Comparison of ENCODE assay signal across 8 cellular contexts in genomic region chr15:64775551-64776401, GRCh38. TPM values are rescaled to one million over a fixed set of nuclear protein-coding genes. Genes with fewer than 3 reads are reported as not detected.
DNase-seq lines count a peak whose midpoint lies in the region; TF ChIP-seq lines count a peak whose summit lies in the region.

Gene RBPMS2 (minus strand): TSS chr15:64775589. CDS start chr15:64775319, 270 bp downstream.

- H3K9me2 ChIP-seq in SK-N-SH: no peaks in the 10 kb centered on the region

- H3K36me3 ChIP-seq in SK-N-SH (replicated peaks in 1 of 2; ENCODE audit: control insufficient read depth in 1 of 2, insufficient read depth in 2 of 2, low read length in 1 of 2): no peaks in the 10 kb centered on the region

- H3K9me3 Mint-ChIP-seq in osteocyte (ENCODE audit: unreplicated experiment): no peaks in the 10 kb centered on the region

- H3K4me1 ChIP-seq in SK-N-SH (ENCODE audit: control insufficient read depth in 1 of 2, insufficient read depth in 2 of 2, low read depth in 1 of 2, low read length in 1 of 2): peaks cover 4 to 10% of the 10 kb centered on the region in 2 experiments; a peak in 1 of 4 replicates

- peak within 1 kb of the TSS; percentile 81 for H3K9ac ChIP-seq in SK-N-SH

- POLR2A ChIA-PET in SK-N-SH (lab: Yijun Ruan, JAX): no interaction called here

- H3K36me3 Mint-ChIP-seq in osteocyte (ENCODE audit: unreplicated experiment): no peaks in the 10 kb centered on the region

- in situ Hi-C loops in GM13976 (cut with MboI; ENCODE audit: low sequenced_read_pairs, unreplicated experiment): no loop called here

- H3K27me3 ChIP-seq in SK-N-SH (ENCODE audit: insufficient read depth): no peaks in the 10 kb centered on the region

- peaks cover 3% of the 10 kb centered on the region for H3K4me1 Mint-ChIP-seq in osteocyte (ENCODE audit: unreplicated experiment)

- no peak for TF ChIP-seq EP300 in SK-N-SH (IDR thresholded peaks at IDR 0.05; ENCODE audit: borderline replicate concordance in 1 of 2, low read depth in 1 of 2, low read length in 1 of 2)

- no peaks in the 10 kb centered on the region for H3K27me3 Mint-ChIP-seq in osteocyte (ENCODE audit: unreplicated experiment)

- no peak for TF ChIP-seq RAD21 in SK-N-SH (IDR thresholded peaks at IDR 0.05; ENCODE audit: low read length)

- H3F3A ChIP-seq in SK-N-SH (replicated peaks; ENCODE audit: insufficient read depth): no peaks in the 10 kb centered on the region

- 12% methylated on average over 13 of the region's 90 CpGs for WGBS in SK-N-SH (ENCODE audit: low lambda C conversion rate)

- H3K27ac ChIP-seq in SK-N-SH (ENCODE audit: low read depth in 2 of 2, low read length in 1 of 2): peak within 1 kb of the TSS; percentile 18 to 56; a peak in 1 of 4 replicates

- TF ChIP-seq CTCF in GM13976 (IDR thresholded peaks at IDR 0.05; ENCODE audit: borderline replicate concordance, control extremely low read depth, extremely low read depth, insufficient read depth, missing control alignments) (no peak), SK-N-SH (IDR thresholded peaks at IDR 0.05) (no peak), fibroblast of villous mesenchyme (IDR thresholded peaks at IDR 0.05; ENCODE audit: insufficient read depth, low read depth, low read length) (no peak), osteocyte (IDR thresholded peaks at IDR 0.05) (no peak)

- CTCF ChIA-PET in SK-N-SH (lab: Yijun Ruan, JAX): interaction anchor here (2.5 kb wide), 1 partner anchor 34 kb away, joined by 13 read pairs; no protein-coding TSS in a partner anchor

- peak; percentile 73 for DNase-seq in GM13976 (ENCODE audit: low spot score)
- peak; percentile 90 for DNase-seq in SK-N-SH
- DNase-seq in fibroblast of villous mesenchyme (ENCODE audit: low read depth): peak; percentile 22
- DNase-seq in osteocyte (ENCODE audit: extremely low spot score, unreplicated experiment): no peak
- DNase-seq in superior temporal gyrus (ENCODE audit: extremely low spot score): no peak
- no peak for DNase-seq in activated CD4-positive, CD25-positive, alpha-beta regulatory T cell (lab: John Stamatoyannopoulos, UW)
- DNase-seq in Kasumi-1 (lab: John Stamatoyannopoulos, UW): no peak
- no peak for DNase-seq in SK-N-DZ (ENCODE audit: low spot score)

- H4K20me1 ChIP-seq in SK-N-SH (ENCODE audit: insufficient read depth): no peaks in the 10 kb centered on the region

- H3K4me3 ChIP-seq in SK-N-SH (ENCODE audit: low read depth in 2 of 2, low read length in 1 of 2) (peak within 1 kb of the TSS; percentile 67 to 87), fibroblast of villous mesenchyme (ENCODE audit: low read depth, low read length) (peak within 1 kb of the TSS; percentile 62)

- H3K9me3 ChIP-seq in SK-N-SH: no peaks in the 10 kb centered on the region

- H3K27ac Mint-ChIP-seq in osteocyte (ENCODE audit: unreplicated experiment): no peak within 1 kb of the TSS

- H3K79me2 ChIP-seq in SK-N-SH (ENCODE audit: insufficient read depth): no peaks in the 10 kb centered on the region

- peak within 1 kb of the TSS; percentile 73 for H3K4me3 Mint-ChIP-seq in osteocyte (ENCODE audit: unreplicated experiment)

- H2AFZ ChIP-seq in SK-N-SH (ENCODE audit: low read depth): peak within 1 kb of the TSS; percentile 96

- H3K4me2 ChIP-seq in SK-N-SH: peak within 1 kb of the TSS; percentile 91

TF ChIP-seq in SK-N-SH, 30 proteins besides CTCF, POLR2A, EP300 and RAD21:
- TF ChIP-seq TAF1 (IDR thresholded peaks at IDR 0.05; ENCODE audit: borderline replicate concordance, low read depth, low read length) (no peak), USF1 (IDR thresholded peaks at IDR 0.05; ENCODE audit: borderline replicate concordance, low read depth) (no peak), MXI1 (IDR thresholded peaks at IDR 0.05; ENCODE audit: low read depth, low read length) (no peak), POLR2AphosphoS5 (IDR thresholded peaks at IDR 0.05; ENCODE audit: low read depth, low read length) (no peak), IRF3 (IDR thresholded peaks at IDR 0.05; ENCODE audit: low read depth, low read length) (no peak), MEF2A (IDR thresholded peaks at IDR 0.05; ENCODE audit: borderline replicate concordance, low read depth) (no peak), SIN3A (IDR thresholded peaks at IDR 0.05; ENCODE audit: borderline replicate concordance, low read depth, low read length) (no peak), RXRA (IDR thresholded peaks at IDR 0.05; ENCODE audit: borderline replicate concordance, low read depth) (0 out of 2 replicates have a peak, but pooled peaks have one; percentile 19)

RNA-seq across cellular contexts. Expression of gene RBPMS2, which starts in this region (rescaled TPM):
- polyA plus RNA-seq in SK-N-SH (2012; rRNA removed): 2.6 and 6.5 TPM in 2 replicates
- polyA plus RNA-seq in SK-N-SH (2012; cell fraction: cytosol; rRNA removed): 5.5 and 6.3 TPM in 2 replicates
- 6.1 and 7.1 TPM in 2 replicates for polyA plus RNA-seq in SK-N-SH (2012; cell fraction: nucleus; rRNA removed)
- under 0.01 TPM in 1 of 2 replicates, not detected in the other for total RNA-seq in fibroblast of villous mesenchyme
- total RNA-seq in osteocyte: 3.8 and 4.8 TPM in 2 replicates
- 0.06 and 0.46 TPM in 2 replicates for polyA plus RNA-seq in SK-N-DZ (2014; cell fraction: cytosol; rRNA removed)
- polyA plus RNA-seq in SK-N-DZ (2014; cell fraction: nucleus; rRNA removed): 0.13 and 0.46 TPM in 2 replicates

Comparison
In these comparisons a context has a peak if more than half of its experiments do, and no peak if none do; other contexts are left out.
1. Peak in DNase-seq and H3K4me3 ChIP-seq in fibroblast of villous mesenchyme; RNA of the gene not detected or under 1 TPM.
2. DNase-seq: peak in GM13976 (single experiment) and SK-N-SH (single experiment); none in osteocyte (single experiment), superior temporal gyrus (single experiment), activated CD4-positive, CD25-positive, alpha-beta regulatory T cell (0 of 4), Kasumi-1 (0 of 2) and SK-N-DZ (single experiment).